Comparison of ENCODE assay signal across 26 cellular contexts in the genomic region with DNA sequence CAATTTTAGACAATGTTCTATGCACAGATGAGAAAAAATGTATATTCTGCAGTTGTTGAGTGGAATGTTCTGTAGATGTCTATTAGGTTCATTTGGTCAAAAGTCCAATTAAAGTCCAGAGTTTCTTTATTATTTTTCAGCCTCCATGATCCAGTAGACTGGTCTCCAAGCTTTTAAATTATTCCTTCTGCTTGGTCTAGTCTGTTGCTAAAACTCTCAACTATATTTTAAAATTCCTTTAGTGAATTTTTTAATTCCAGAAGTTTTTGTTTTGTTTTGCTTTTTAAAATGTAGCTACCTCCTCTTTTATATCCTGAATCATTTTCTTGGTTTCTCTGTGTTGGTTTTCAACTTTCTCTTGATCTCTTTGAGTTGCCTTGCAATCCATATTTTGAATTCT. TPM values are rescaled to one million over a fixed set of nuclear protein-coding genes. Genes with fewer than 3 reads are reported as not detected.
DNase-seq lines count a peak whose midpoint lies in the region; ATAC-seq, FAIRE-seq and TF ChIP-seq lines count a peak whose summit lies in the region.
"Had no signal": no experiment of that assay in that cellular context is flagged by ENCODE, and none has a peak within 500 bp of the region (broad histone marks: within the 10 kb centered on the region; RNA-seq: fewer than 3 reads in every experiment).

No MANE protein-coding gene starts in this region.

- CTCF ChIA-PET in HepG2 (lab: Yijun Ruan, JAX; ENCODE audit: low intra/inter-chr PET ratio, low total read pairs), result no interaction called here
- CTCF ChIA-PET in GM12878 (lab: Yijun Ruan, JAX), result interaction anchor here (0.6 kb wide), 1 partner anchor 40 kb away, joined by 3 read pairs; no protein-coding TSS in a partner anchor

- no peaks in the 10 kb centered on the region for H3K36me3 ChIP-seq in HepG2 (replicated peaks in 1 of 2; ENCODE audit: control insufficient read depth in 1 of 2, insufficient read depth in 2 of 2, low read length in 2 of 2)
- no peaks in the 10 kb centered on the region for H3K36me3 ChIP-seq in right lobe of liver
- H3K36me3 ChIP-seq in GM12878 (ENCODE audit: control insufficient read depth in 2 of 2, insufficient read depth in 2 of 2, low read length in 1 of 2), result no peaks in the 10 kb centered on the region
- H3K36me3 ChIP-seq: BE2C, BLaER1 had no signal

- no peak overlapping the region for H3K27ac ChIP-seq in HepG2 (ENCODE audit: extremely low read length, insufficient read depth, low read length)
- no peak overlapping the region for H3K27ac ChIP-seq in right lobe of liver
- no peak overlapping the region for H3K27ac ChIP-seq in GM12878 (ENCODE audit: control insufficient read depth, insufficient read depth)
- H3K27ac ChIP-seq: BLaER1 had no signal

- TF ChIP-seq CTCF in HepG2 (CRISPR knock-in tag; IDR thresholded peaks at IDR 0.05) (no peak), right lobe of liver (IDR thresholded peaks at IDR 0.05) (no peak), GM12878 (IDR thresholded peaks at IDR 0.05 in 2 of 3, conservative IDR thresholded peaks at IDR 0.05 in 1 of 3; ENCODE audit: control insufficient read depth in 2 of 3, extremely low read depth in 1 of 3, insufficient read depth in 1 of 3, low read depth in 3 of 3, low read length in 3 of 3) (no peak)

- H3K4me2 ChIP-seq in HepG2 (ENCODE audit: low read depth, low read length) (no peak overlapping the region), GM12878 (ENCODE audit: control insufficient read depth, insufficient read depth) (no peak overlapping the region)
- H3K4me2 ChIP-seq: BLaER1 had no signal

- intact Hi-C loops in HepG2 (cut with micrococcal nuclease; ENCODE audit: unreplicated experiment), result no loop called here
- intact Hi-C loops in right lobe of liver (cut with DNase I), result no loop called here
- intact Hi-C loops in GM12878 (cut with micrococcal nuclease; ENCODE audit: unreplicated experiment), result no loop called here

- TF ChIP-seq POLR2A in HepG2 (IDR thresholded peaks at IDR 0.05; ENCODE audit: insufficient read depth in 1 of 2, low read depth in 2 of 2, low read length in 2 of 2) (no peak), right lobe of liver (IDR thresholded peaks at IDR 0.05) (no peak), GM12878 (IDR thresholded peaks at IDR 0.05; ENCODE audit: low read depth, low read length) (no peak)

- in situ Hi-C loops in HepG2 (cut with HindIII; ENCODE audit: extremely low pct_ligation_motif_present, low pct_unique_long_range_greater_than_20kb), result no loop called here
- in situ Hi-C loops in GM12878 (cut with MboI), result no loop called here

- H3K9me3 ChIP-seq in HepG2 (ENCODE audit: low read length) (peaks cover 19% of the 10 kb centered on the region), right lobe of liver (peaks cover 0 to 3% (median 0%) of the 10 kb centered on the region in 4 donors), GM12878 (replicated peaks; ENCODE audit: control insufficient read depth, insufficient read depth, low read length) (no peaks in the 10 kb centered on the region; the same call in 1 of the 3 replicates)
- H3K9me3 ChIP-seq: BE2C had no signal

- H3K9ac ChIP-seq in HepG2 (ENCODE audit: insufficient read depth, low read depth, low read length) (no peak overlapping the region), GM12878 (ENCODE audit: control insufficient read depth, insufficient read depth, low read length) (no peak overlapping the region)
- H3K9ac ChIP-seq: BLaER1 had no signal

- H3K4me3 ChIP-seq in HepG2 (replicated peaks in 1 of 3; ENCODE audit: insufficient read depth in 1 of 3, low read depth in 2 of 3, low read length in 3 of 3) (no peak overlapping the region), right lobe of liver (no peak overlapping the region), GM12878 (no peak overlapping the region)
- H3K4me3 ChIP-seq: BLaER1 had no signal

- RAD21 ChIA-PET in GM12878 (lab: Charles Lee; ENCODE audit: unreplicated experiment), result no interaction called here

- no peak for TF ChIP-seq EP300 in HepG2 (IDR thresholded peaks at IDR 0.05; ENCODE audit: low read depth in 2 of 2, low read length in 2 of 2)
- TF ChIP-seq EP300 in HepG2 (CRISPR knock-in tag; IDR thresholded peaks at IDR 0.05; ENCODE audit: borderline replicate concordance), result no peak
- no peak for TF ChIP-seq EP300 in GM12878 (IDR thresholded peaks at IDR 0.05; ENCODE audit: borderline replicate concordance in 1 of 2, control insufficient read depth in 1 of 2, low read depth in 2 of 2, low read length in 2 of 2)

- SMC1A ChIA-PET in GM12878 (lab: Charles Lee; ENCODE audit: uncharacterized antibody, unreplicated experiment), result interaction anchor here (1.4 to 1.6 kb wide), 2 partner anchors 14 to 70 kb away, joined by 3 read pairs; no protein-coding TSS in a partner anchor

- no peak overlapping the region for H2AFZ ChIP-seq in HepG2 (ENCODE audit: low read length)
- H2AFZ ChIP-seq in GM12878 (ENCODE audit: control insufficient read depth, low read depth, low read length), result no peak overlapping the region

- DNase-seq in HepG2 (ENCODE audit: low spot score) (no peak), right lobe of liver (no peak), GM12878 (ENCODE audit: low read depth, low spot score) (no peak), mesenteric fat pad (ENCODE audit: low spot score) (no peak), NCI-H2171 (lab: John Stamatoyannopoulos, UW) (no peak)
- DNase-seq: 8988T; ACHN; BE2C; C1 segment of cervical spinal cord; CD4-positive, alpha-beta memory T cell; CD4-positive, CD25-positive, alpha-beta regulatory T cell; CD8-positive, alpha-beta memory T cell; COR-L47; DMS 273 treated with DMSO at 0.1 percent for 48 hours; DMS153; DMS53; DMS79; DND-41; EL; GDM1 had no signal

- H3K4me1 ChIP-seq in HepG2 (ENCODE audit: insufficient read depth, low read length), result no peaks in the 10 kb centered on the region
- H3K4me1 ChIP-seq in right lobe of liver, result no peaks in the 10 kb centered on the region
- no peaks in the 10 kb centered on the region for H3K4me1 ChIP-seq in GM12878 (ENCODE audit: control insufficient read depth, insufficient read depth, low read length)
- H3K4me1 ChIP-seq: BE2C, BLaER1 had no signal

- H3K79me2 ChIP-seq in HepG2 (ENCODE audit: insufficient read depth, low read length) (no peaks in the 10 kb centered on the region), GM12878 (ENCODE audit: control insufficient read depth, insufficient read depth, low read length) (no peaks in the 10 kb centered on the region)

- FAIRE-seq in HepG2 (lab: Jason Lieb, UNC) (no peak), GM12878 (lab: Jason Lieb, UNC) (no peak)
- FAIRE-seq: A204.1, GM12891, GM19239 had no signal

- H3K27me3 ChIP-seq in HepG2 (ENCODE audit: control insufficient read depth in 1 of 2, insufficient read depth in 2 of 2, low read length in 2 of 2) (no peaks in the 10 kb centered on the region; a peak in 1 of 5 replicates), right lobe of liver (no peaks in the 10 kb centered on the region), GM12878 (replicated peaks in 1 of 2; ENCODE audit: control insufficient read depth in 2 of 2, insufficient read depth in 2 of 2, low read length in 1 of 2) (no peaks in the 10 kb centered on the region)
- H3K27me3 ChIP-seq: BE2C, BLaER1 had no signal

- H4K20me1 ChIP-seq in HepG2 (ENCODE audit: insufficient read depth, low read length) (no peaks in the 10 kb centered on the region), GM12878 (ENCODE audit: control insufficient read depth, insufficient read depth) (no peaks in the 10 kb centered on the region)
- H4K20me1 ChIP-seq: BLaER1 had no signal

- no TSS peak for BruUV-seq in HepG2 (replicated peaks; lab: Mats Ljungman, UMichigan)
- BruUV-seq in GM12878 (replicated peaks; lab: Mats Ljungman, UMichigan), result no TSS peak

- ATAC-seq in HepG2, result no peak
- ATAC-seq in right lobe of liver, result no peak
- ATAC-seq in GM12878, result no peak

- POLR2A ChIA-PET in HepG2 (lab: Yijun Ruan, JAX) (no interaction called here), GM12878 (lab: Charles Lee) (interaction anchor here (1.1 kb wide), 1 partner anchor 14 kb away, joined by 3 read pairs; no protein-coding TSS in a partner anchor)

- TF ChIP-seq RAD21 in HepG2 (CRISPR knock-in tag; IDR thresholded peaks at IDR 0.05), result no peak
- no peak for TF ChIP-seq RAD21 in GM12878 (IDR thresholded peaks at IDR 0.05; ENCODE audit: insufficient read depth, low read depth, low read length)

RNA-seq across cellular contexts. Expression of a gene that starts 24.6 kb away (rescaled TPM):
- 1,596 and 1,895 TPM in 2 replicates for total RNA-seq in HepG2 (2016; rRNA removed; fragmentation: Illumina TruSeq; extraction: Trizol)
- 296 and 300 TPM in 2 replicates for total RNA-seq in HepG2 (2016; cell fraction: cytosol; rRNA removed; fragmentation: Illumina TruSeq; extraction: Trizol; ENCODE audit: low read depth)
- total RNA-seq in HepG2 (2016; cell fraction: insoluble cytoplasmic fraction; rRNA removed; fragmentation: Illumina TruSeq; extraction: Trizol), result 1,577 and 1,852 TPM in 2 replicates
- 957 and 1,066 TPM in 2 replicates for total RNA-seq in HepG2 (2016; cell fraction: membrane; rRNA removed; fragmentation: Illumina TruSeq; extraction: Trizol)
- total RNA-seq in HepG2 (2016; cell fraction: nucleus; rRNA removed; fragmentation: Illumina TruSeq; extraction: Trizol), result 1,184 and 1,437 TPM in 2 replicates
- polyA plus RNA-seq in HepG2 (2011; rRNA removed), result 1,422 and 2,083 TPM in 2 replicates
- 1,126 and 1,365 TPM in 2 replicates for polyA plus RNA-seq in HepG2 (2011; cell fraction: cytosol; rRNA removed)
- polyA plus RNA-seq in HepG2 (2011; cell fraction: nucleus; rRNA removed), result 348 and 391 TPM in 2 replicates
- 1,145 and 1,833 TPM in 2 replicates for polyA plus RNA-seq in HepG2 (2012)
- 164 and 181 TPM in 2 replicates for polyA plus RNA-seq in HepG2 (2016; cell fraction: cytosol; fragmentation: Illumina TruSeq; extraction: Trizol; ENCODE audit: low read depth)
- polyA plus RNA-seq in HepG2 (2016; cell fraction: insoluble cytoplasmic fraction; fragmentation: Illumina TruSeq; extraction: Trizol; ENCODE audit: low read depth), result 1,195 and 1,209 TPM in 2 replicates
- polyA plus RNA-seq in HepG2 (2016; cell fraction: membrane; fragmentation: Illumina TruSeq; extraction: Trizol; ENCODE audit: low read depth), result 458 and 520 TPM in 2 replicates
- polyA plus RNA-seq in HepG2 (2016; cell fraction: nucleus; fragmentation: Illumina TruSeq; extraction: Trizol; ENCODE audit: insufficient read depth, low read depth), result 1,480 and 1,518 TPM in 2 replicates
- polyA minus RNA-seq in HepG2 (2011; rRNA and poly(A)+ RNA removed; ENCODE audit: low replicate concordance), result 1.0 and 783 TPM in 2 replicates
- 1,217 and 1,367 TPM in 2 replicates for polyA minus RNA-seq in HepG2 (2011; cell fraction: cytosol; rRNA and poly(A)+ RNA removed)
- polyA minus RNA-seq in HepG2 (2011; cell fraction: nucleus; rRNA and poly(A)+ RNA removed), result 527 and 880 TPM in 2 replicates
- total RNA-seq in right lobe of liver, result 1,000 to 10,000 TPM; 1,892 to 2,891 (median 2,149) TPM
- total RNA-seq in GM12878 (2013; cell fraction: nucleolus; rRNA removed), result 0.10 TPM in 1 of 2 replicates, not detected in the other
- total RNA-seq in GM12878 (2014; rRNA removed), result 0.05 TPM in 1 of 2 replicates, not detected in the other
- 0.27 TPM in 1 of 2 replicates, not detected in the other for total RNA-seq in GM12878 (2014; rRNA removed; fragmentation: Illumina TruSeq; extraction: Trizol)
- 0.95 and 1.0 TPM in 2 replicates for total RNA-seq in GM12878 (2021)
- 0.30 TPM for polyA plus RNA-seq in GM12878 (2011; ENCODE audit: low read depth)
- polyA plus RNA-seq in GM12878 (2011; rRNA removed), result 5.0 and 5.1 TPM in 2 replicates
- 2.8 and 3.6 TPM in 2 replicates for polyA plus RNA-seq in GM12878 (2011; cell fraction: cytosol; rRNA removed)
- 0.70 and 1.8 TPM in 2 replicates for polyA plus RNA-seq in GM12878 (2011; cell fraction: nucleus; rRNA removed)
- polyA plus RNA-seq in GM12878 (2012), result 0.95 and 1.3 TPM in 2 replicates
- polyA plus RNA-seq in GM12878 (2014; fragmentation: Illumina TruSeq; extraction: Trizol), result not detected in 2 replicates
- under 1 TPM; 0.08 to 0.60 TPM for polyA plus RNA-seq in GM12878 (2014; fragmentation: Nextera tagmentation; extraction: Ambion mirVana)
- 0.13 TPM in 1 of 2 replicates, not detected in the other for polyA plus RNA-seq in GM12878 (2014; rRNA removed)
- 1 to 10 TPM in 1 of 2 experiments, under 1 TPM in 1; 0.88 to 1.2 TPM for polyA plus RNA-seq in GM12878 (2016; fragmentation: Nextera tagmentation; extraction: Ambion mirVana)
- polyA minus RNA-seq in GM12878 (2011; rRNA and poly(A)+ RNA removed), result 1.4 and 4.6 TPM in 2 replicates
- polyA minus RNA-seq in GM12878 (2011; cell fraction: cytosol; rRNA and poly(A)+ RNA removed), result 3.6 TPM in 1 of 2 replicates, not detected in the other
- 2.3 and 2.4 TPM in 2 replicates for polyA minus RNA-seq in GM12878 (2011; cell fraction: nucleus; rRNA and poly(A)+ RNA removed)
- total RNA-seq in mesenteric fat pad, result 807 TPM
- total RNA-seq: Daoy had no signal
- polyA plus RNA-seq: CD8-positive, alpha-beta memory T cell had no signal

RNA-seq across cellular contexts. Expression of a gene that starts 30.5 kb away (rescaled TPM):
- total RNA-seq in HepG2 (2016; rRNA removed; fragmentation: Illumina TruSeq; extraction: Trizol) (0.15 and 0.20 TPM in 2 replicates), right lobe of liver (1 to 10 TPM in 1 of 6 experiments, under 1 TPM in 4, not detected in 1; 0.06 to 1.2 (median 0.42) TPM), GM12878 (2014; rRNA removed) (7.1 and 8.4 TPM in 2 replicates), GM12878 (2014; rRNA removed; fragmentation: Illumina TruSeq; extraction: Trizol) (12.6 and 12.9 TPM in 2 replicates), GM12878 (2021) (9.8 and 11.6 TPM in 2 replicates), mesenteric fat pad (0.45 TPM)
- total RNA-seq in HepG2 (2016; cell fraction: cytosol; rRNA removed; fragmentation: Illumina TruSeq; extraction: Trizol; ENCODE audit: low read depth), result 0.09 and 0.10 TPM in 2 replicates
- 0.26 and 0.28 TPM in 2 replicates for total RNA-seq in HepG2 (2016; cell fraction: insoluble cytoplasmic fraction; rRNA removed; fragmentation: Illumina TruSeq; extraction: Trizol)
- total RNA-seq in HepG2 (2016; cell fraction: membrane; rRNA removed; fragmentation: Illumina TruSeq; extraction: Trizol), result 0.03 and 0.06 TPM in 2 replicates
- 0.22 TPM in 1 of 2 replicates, not detected in the other for total RNA-seq in HepG2 (2016; cell fraction: nucleus; rRNA removed; fragmentation: Illumina TruSeq; extraction: Trizol)
- polyA plus RNA-seq in HepG2 (2011; rRNA removed) (0.36 and 0.37 TPM in 2 replicates), GM12878 (2011; rRNA removed) (0.12 and 0.36 TPM in 2 replicates), GM12878 (2014; fragmentation: Illumina TruSeq; extraction: Trizol) (14.2 and 18.5 TPM in 2 replicates), GM12878 (2014; fragmentation: Nextera tagmentation; extraction: Ambion mirVana) (10 to 100 TPM; 25.2 to 25.8 TPM), GM12878 (2014; rRNA removed) (6.0 and 8.1 TPM in 2 replicates), GM12878 (2016; fragmentation: Nextera tagmentation; extraction: Ambion mirVana) (10 to 100 TPM; 21.6 to 22.7 TPM)
- 0.03 TPM in 1 of 2 replicates, not detected in the other for polyA plus RNA-seq in HepG2 (2011; cell fraction: cytosol; rRNA removed)
- polyA plus RNA-seq in HepG2 (2011; cell fraction: nucleus; rRNA removed), result 0.07 TPM in 1 of 2 replicates, not detected in the other
- polyA plus RNA-seq in HepG2 (2012), result 9.6 and 21.6 TPM in 2 replicates
- not detected in 2 replicates for polyA plus RNA-seq in HepG2 (2016; cell fraction: cytosol; fragmentation: Illumina TruSeq; extraction: Trizol; ENCODE audit: low read depth)
- polyA plus RNA-seq in HepG2 (2016; cell fraction: insoluble cytoplasmic fraction; fragmentation: Illumina TruSeq; extraction: Trizol; ENCODE audit: low read depth), result 0.29 and 0.46 TPM in 2 replicates
- polyA plus RNA-seq in HepG2 (2016; cell fraction: membrane; fragmentation: Illumina TruSeq; extraction: Trizol; ENCODE audit: low read depth), result 0.07 TPM in 1 of 2 replicates, not detected in the other
- polyA plus RNA-seq in HepG2 (2016; cell fraction: nucleus; fragmentation: Illumina TruSeq; extraction: Trizol; ENCODE audit: insufficient read depth, low read depth), result not detected in 2 replicates
- polyA minus RNA-seq in HepG2 (2011; rRNA and poly(A)+ RNA removed; ENCODE audit: low replicate concordance), result 0.22 TPM in 1 of 2 replicates, not detected in the other
- polyA minus RNA-seq in HepG2 (2011; cell fraction: cytosol; rRNA and poly(A)+ RNA removed), result 0.20 and 1.5 TPM in 2 replicates
- 0.26 and 0.37 TPM in 2 replicates for polyA minus RNA-seq in HepG2 (2011; cell fraction: nucleus; rRNA and poly(A)+ RNA removed)
- not detected in 2 replicates for total RNA-seq in GM12878 (2013; cell fraction: nucleolus; rRNA removed)
- polyA plus RNA-seq in GM12878 (2011; ENCODE audit: low read depth), result 5.2 TPM
- polyA plus RNA-seq in GM12878 (2011; cell fraction: cytosol; rRNA removed), result 0.02 and 0.04 TPM in 2 replicates
- polyA plus RNA-seq in GM12878 (2011; cell fraction: nucleus; rRNA removed), result 0.06 and 0.07 TPM in 2 replicates
- polyA plus RNA-seq in GM12878 (2012), result 14.4 and 15.1 TPM in 2 replicates
- not detected in 2 replicates for polyA minus RNA-seq in GM12878 (2011; rRNA and poly(A)+ RNA removed)
- not detected in 2 replicates for polyA minus RNA-seq in GM12878 (2011; cell fraction: cytosol; rRNA and poly(A)+ RNA removed)
- 0.12 TPM in 1 of 2 replicates, not detected in the other for polyA minus RNA-seq in GM12878 (2011; cell fraction: nucleus; rRNA and poly(A)+ RNA removed)
- total RNA-seq: G401 had no signal

Comparison
In these comparisons a context has a peak if more than half of its experiments do, and no peak if none do; other contexts are left out.
1. RNA of a gene that starts 24.6 kb away (total RNA-seq): 1,892 to 2,891 TPM in right lobe of liver, 296 to 1,895 TPM in HepG2 and 807 TPM in mesenteric fat pad (single experiment); 0.05 to 1.0 TPM in GM12878; every median in the first group is over 100 times any median in the second.